Comparison of ENCODE assay signal across 8 cellular contexts in genomic region chr6:138107752-138108592, GRCh38. TPM values are rescaled to one million over a fixed set of nuclear protein-coding genes. Genes with fewer than 3 reads are reported as not detected.
DNase-seq lines count a peak whose midpoint lies in the region; ATAC-seq, FAIRE-seq and TF ChIP-seq lines count a peak whose summit lies in the region.

No MANE protein-coding gene starts in this region.

- peaks cover 10% of the 10 kb centered on the region for H3K4me1 ChIP-seq in IMR-90 (ENCODE audit: control insufficient read depth, insufficient read depth, low read length)
- H3K4me1 ChIP-seq in osteoblast (ENCODE audit: insufficient read depth, low read length), result peaks cover 8% of the 10 kb centered on the region

- peak overlapping the region; percentile 62 for H3K9ac ChIP-seq in IMR-90 (ENCODE audit: low read depth, low read length)

- in situ Hi-C loops in IMR-90 (cut with MboI; ENCODE audit: low sequenced_read_pairs), result loop anchor here (10.0 to 25.0 kb wide), 2 partner anchors 243 to 1254 kb away; partner anchors contain the start of genes CITED2 and TNFAIP3

- H3K4me1 Mint-ChIP-seq in activated CD8-positive, alpha-beta T cell treated with anti-CD3 and anti-CD28 coated beads for 36 hours (ENCODE audit: low read depth), result peaks cover 16% of the 10 kb centered on the region

- H3K4me3 ChIP-seq in IMR-90 (ENCODE audit: insufficient read depth, low read depth, low read length) (peak overlapping the region; percentile 96), osteoblast (ENCODE audit: insufficient read depth, low read length) (peak overlapping the region; percentile 81)

- no peak overlapping the region for H3K27ac ChIP-seq in IMR-90 (ENCODE audit: insufficient read depth, low read length)
- H3K27ac ChIP-seq in osteoblast (ENCODE audit: low read depth, low read length), result no peak overlapping the region

- H2AK5ac ChIP-seq in IMR-90 (ENCODE audit: low read depth, low read length), result no peak overlapping the region

- H3K9me3 ChIP-seq in IMR-90 (ENCODE audit: control insufficient read depth, insufficient read depth, low read length), result no peaks in the 10 kb centered on the region
- H3K9me3 ChIP-seq in osteoblast (ENCODE audit: low read depth, low read length), result no peaks in the 10 kb centered on the region

- ATAC-seq in IMR-90 (ENCODE audit: low read depth) (no peak), GM19452 (IDR thresholded peaks at IDR 0.05; ENCODE audit: unreplicated experiment) (no peak)
- peak; percentile 22 for ATAC-seq in activated CD8-positive, alpha-beta T cell treated with anti-CD3 and anti-CD28 coated beads for 36 hours

- CTCF ChIA-PET in IMR-90 (lab: Yijun Ruan, JAX), result interaction anchor here (0.6 to 1.8 kb wide), 4 partner anchors 26 to 277 kb away, joined by 3 to 15 read pairs (median 8); no protein-coding TSS in a partner anchor
- CTCF ChIA-PET in activated CD8-positive, alpha-beta T cell treated with anti-CD3 and anti-CD28 coated beads for 36 hours (lab: Charles Lee), result interaction anchor here (0.8 to 3.1 kb wide), 13 partner anchors 8 to 446 kb away, joined by 3 to 111 read pairs (median 4); no protein-coding TSS in a partner anchor

- H3K4ac ChIP-seq in IMR-90 (ENCODE audit: low read depth, low read length), result peak overlapping the region; percentile 8; the same call in 1 of the 2 replicates

- peaks cover 39% of the 10 kb centered on the region for H3K27me3 Mint-ChIP-seq in activated CD8-positive, alpha-beta T cell treated with anti-CD3 and anti-CD28 coated beads for 36 hours

- WGBS in IMR-90 (ENCODE audit: extremely low coverage in 2 of 2, insufficient read length in 1 of 2), 2 experiments, result 0% methylated on average over 5 of the region's 24 CpGs; no CpG with 5 or more reads in 1 of the 2 experiments

- H4K8ac ChIP-seq in IMR-90 (ENCODE audit: low read depth in 2 of 2, low read length in 2 of 2), result peak overlapping the region; percentile 23 to 31; a peak in 2 of 4 replicates

- 0 out of 2 replicates have a peak overlapping the region, but pooled peaks have one; percentile 13 for H3K18ac ChIP-seq in IMR-90 (ENCODE audit: low read depth, low read length)

- TF ChIP-seq POLR2A in IMR-90 (IDR thresholded peaks at IDR 0.05; ENCODE audit: low read depth, low read length), result no peak

- H2BK15ac ChIP-seq in IMR-90 (ENCODE audit: low read depth, low read length), result no peak overlapping the region; the same call in 2 of the 3 replicates

- H2AK9ac ChIP-seq in IMR-90 (replicated peaks; ENCODE audit: low read depth, low read length, poor library complexity), result peak overlapping the region; percentile 6

- H2AFZ ChIP-seq in IMR-90 (replicated peaks; ENCODE audit: low read length, poor library complexity) (peak overlapping the region; percentile 84), osteoblast (ENCODE audit: low read length) (peak overlapping the region; percentile 76)

- no peak overlapping the region for H2BK5ac ChIP-seq in IMR-90 (ENCODE audit: low read depth, low read length, poor library complexity, severe bottlenecking)

- H3K4me2 ChIP-seq in IMR-90 (ENCODE audit: low read depth, low read length) (peak overlapping the region; percentile 90), osteoblast (ENCODE audit: insufficient read depth, low read length) (peak overlapping the region; percentile 75)

- H2BK20ac ChIP-seq in IMR-90 (ENCODE audit: low read depth, low read length), result no peak overlapping the region

- FAIRE-seq in frontal cortex (lab: Jason Lieb, UNC), result no peak

- peak overlapping the region; percentile 87 for H3K4me3 Mint-ChIP-seq in activated CD8-positive, alpha-beta T cell treated with anti-CD3 and anti-CD28 coated beads for 36 hours

- intact Hi-C loops in IMR-90 (cut with micrococcal nuclease), result loop anchor here (1.0 to 5.0 kb wide), 2 partner anchors 241 to 403 kb away; partner anchors contain the start of gene TNFAIP3
- intact Hi-C loops in activated CD8-positive, alpha-beta T cell treated with anti-CD3 and anti-CD28 coated beads for 36 hours (cut with micrococcal nuclease), result loop anchor here (2.0 to 5.0 kb wide), 2 partner anchors 107 to 401 kb away; no protein-coding TSS in a partner anchor

- no peaks in the 10 kb centered on the region for H3K9me1 ChIP-seq in IMR-90 (ENCODE audit: insufficient read depth, low read length)

- no peak overlapping the region for H3K56ac ChIP-seq in IMR-90 (ENCODE audit: extremely low read depth, insufficient read depth, low read length)

- POLR2A ChIA-PET in IMR-90 (lab: Charles Lee; ENCODE audit: unreplicated experiment), result no interaction called here
- POLR2A ChIA-PET in activated CD8-positive, alpha-beta T cell treated with anti-CD3 and anti-CD28 coated beads for 36 hours (lab: Charles Lee), result no interaction called here

- H3K14ac ChIP-seq in IMR-90 (replicated peaks; ENCODE audit: low read depth, low read length), result no peak overlapping the region

- H3K27me3 ChIP-seq in IMR-90 (ENCODE audit: control insufficient read depth, insufficient read depth, low read length), result peaks cover 8% of the 10 kb centered on the region
- H3K27me3 ChIP-seq in osteoblast (ENCODE audit: insufficient read depth, low read length), result peaks cover 17% of the 10 kb centered on the region

- H4K91ac ChIP-seq in IMR-90 (ENCODE audit: insufficient read depth, low read depth, low read length), result no peak overlapping the region; the same call in 1 of the 2 replicates

- H4K5ac ChIP-seq in IMR-90 (ENCODE audit: low read depth, low read length), result peak overlapping the region; percentile 36

- peak overlapping the region; percentile 24 for H2BK120ac ChIP-seq in IMR-90 (ENCODE audit: low read depth, low read length)

- BruUV-seq in IMR-90 (replicated peaks; lab: Mats Ljungman, UMichigan), result no TSS peak

- H3K23ac ChIP-seq in IMR-90 (ENCODE audit: low read depth, low read length), result no peak overlapping the region

- peaks cover 3% of the 10 kb centered on the region for H3K79me2 ChIP-seq in osteoblast (ENCODE audit: insufficient read depth, low read length)

- peak overlapping the region; percentile 51 for H3K27ac Mint-ChIP-seq in activated CD8-positive, alpha-beta T cell treated with anti-CD3 and anti-CD28 coated beads for 36 hours

- H3K36me3 ChIP-seq in IMR-90 (ENCODE audit: control insufficient read depth, insufficient read depth, low read length) (no peaks in the 10 kb centered on the region), osteoblast (ENCODE audit: insufficient read depth, low read length) (no peaks in the 10 kb centered on the region)

- dilution Hi-C loops in IMR-90 (cut with HindIII; ENCODE audit: low sequenced_read_pairs, unreplicated experiment), result no loop called here

- no peaks in the 10 kb centered on the region for H3K9me3 Mint-ChIP-seq in activated CD8-positive, alpha-beta T cell treated with anti-CD3 and anti-CD28 coated beads for 36 hours

- peak in 2 of 3 donors; percentile 1 to 8 for DNase-seq in stimulated activated CD4-positive, alpha-beta T cell treated with anti-CD3 and anti-CD28 coated beads, Interleukin-12 subunit alpha, Interleukin-12 subunit beta, amount 100 ng/mL, for 48 hours (ENCODE audit: low read depth in 2 of 3, low spot score in 1 of 3)
- no peak for DNase-seq in stimulated activated CD4-positive, alpha-beta T cell treated with anti-CD3 and anti-CD28 coated beads, Interleukin-12 subunit alpha, Interleukin-12 subunit beta, amount 100 ng/mL, for 4 hours
- DNase-seq in IMR-90, result no peak
- peak; percentile 26 for DNase-seq in activated CD8-positive, alpha-beta T cell treated with anti-CD3 and anti-CD28 coated beads for 36 hours
- DNase-seq in frontal cortex (ENCODE audit: low spot score in 2 of 2), result peak; percentile 21 to 35
- DNase-seq in osteoblast (ENCODE audit: insufficient read length, low spot score, missing footprints), result peak; percentile 81
- no peak for DNase-seq in epidermal melanocyte (ENCODE audit: insufficient read length, low spot score)

- no peaks in the 10 kb centered on the region for H3K36me3 Mint-ChIP-seq in activated CD8-positive, alpha-beta T cell treated with anti-CD3 and anti-CD28 coated beads for 36 hours (ENCODE audit: low read depth)

- H4K20me1 ChIP-seq in IMR-90 (ENCODE audit: insufficient read depth, low read length) (no peaks in the 10 kb centered on the region), osteoblast (ENCODE audit: insufficient read depth, low read length) (no peaks in the 10 kb centered on the region)

- H3K79me1 ChIP-seq in IMR-90 (ENCODE audit: low read depth in 1 of 2, low read length in 2 of 2), result peaks cover 9 to 21% of the 10 kb centered on the region in 2 experiments

- no peak for TF ChIP-seq RAD21 in IMR-90 (IDR thresholded peaks at IDR 0.05; ENCODE audit: low read length)

- no peak for TF ChIP-seq CTCF in IMR-90 (conservative IDR thresholded peaks at IDR 0.05; ENCODE audit: low read depth, low read length)
- no peak for TF ChIP-seq CTCF in activated CD8-positive, alpha-beta T cell treated with anti-CD3 and anti-CD28 coated beads for 36 hours (IDR thresholded peaks at IDR 0.05)
- no peak for TF ChIP-seq CTCF in osteoblast (IDR thresholded peaks at IDR 0.05; ENCODE audit: extremely low read depth, low read depth, low read length)

TF ChIP-seq in IMR-90, 13 proteins besides CTCF, POLR2A, EP300 and RAD21 (continues in another document):
- no peak for TF ChIP-seq CEBPB (IDR thresholded peaks at IDR 0.05; ENCODE audit: low read depth, low read length)
- TF ChIP-seq SMC3 (IDR thresholded peaks at IDR 0.05; ENCODE audit: low read depth, low read length), result no peak
- no peak for TF ChIP-seq MXI1 (IDR thresholded peaks at IDR 0.05; ENCODE audit: borderline replicate concordance, low read depth, low read length)
- no peak for TF ChIP-seq FOS (IDR thresholded peaks at IDR 0.05; ENCODE audit: low read depth, low read length)
- no peak for TF ChIP-seq NFE2L2 (IDR thresholded peaks at IDR 0.05; ENCODE audit: low read depth, low read length)
- TF ChIP-seq MAFK (IDR thresholded peaks at IDR 0.05; ENCODE audit: low read depth, low read length), result no peak
- TF ChIP-seq BHLHE40 (IDR thresholded peaks at IDR 0.05; ENCODE audit: low read depth, low read length), result no peak
- TF ChIP-seq RCOR1 (IDR thresholded peaks at IDR 0.05; ENCODE audit: insufficient replicate concordance, low read length), result no peak
- TF ChIP-seq MAZ (IDR thresholded peaks at IDR 0.05; ENCODE audit: borderline replicate concordance, low read depth, low read length), result no peak

RNA-seq across cellular contexts. Expression of gene PERP, which starts 0.8 kb away (rescaled TPM):
- total RNA-seq in IMR-90 (2012; rRNA removed), result 7.7 and 11.7 TPM in 2 replicates
- 21.2 and 21.4 TPM in 2 replicates for polyA plus RNA-seq in IMR-90 (2012; rRNA removed)
- polyA plus RNA-seq in IMR-90 (2012; cell fraction: cytosol; rRNA removed), result 13.5 and 26.4 TPM in 2 replicates
- polyA plus RNA-seq in IMR-90 (2012; cell fraction: nucleus; rRNA removed; ENCODE audit: low replicate concordance), result 6.8 and 7.7 TPM in 2 replicates
- 1 to 10 TPM; 3.7 to 4.5 TPM for total RNA-seq in activated CD8-positive, alpha-beta T cell treated with anti-CD3 and anti-CD28 coated beads for 36 hours
- 1.6 TPM for total RNA-seq in frontal cortex
- total RNA-seq in osteoblast, result 7.7 and 8.3 TPM in 2 replicates

RNA-seq across cellular contexts. Expression of gene ARFGEF3, which starts 53.8 kb away (rescaled TPM):
- total RNA-seq in IMR-90 (2012; rRNA removed), result under 0.01 TPM in 2 replicates
- 0.01 and 0.02 TPM in 2 replicates for polyA plus RNA-seq in IMR-90 (2012; rRNA removed)
- 0.01 and 0.02 TPM in 2 replicates for polyA plus RNA-seq in IMR-90 (2012; cell fraction: cytosol; rRNA removed)
- under 0.01 and 0.01 TPM in 2 replicates for polyA plus RNA-seq in IMR-90 (2012; cell fraction: nucleus; rRNA removed; ENCODE audit: low replicate concordance)
- total RNA-seq in activated CD8-positive, alpha-beta T cell treated with anti-CD3 and anti-CD28 coated beads for 36 hours, result 1 to 10 TPM; 1.7 to 1.8 TPM
- 37.1 TPM for total RNA-seq in frontal cortex
- total RNA-seq in osteoblast, result under 0.01 TPM in 2 replicates

Comparison
In these comparisons a context has a peak if more than half of its experiments do, and no peak if none do; other contexts are left out.
1. DNase-seq: peak in stimulated activated CD4-positive, alpha-beta T cell treated with anti-CD3 and anti-CD28 coated beads, Interleukin-12 subunit alpha, Interleukin-12 subunit beta, amount 100 ng/mL, for 48 hours (2 of 3), activated CD8-positive, alpha-beta T cell treated with anti-CD3 and anti-CD28 coated beads for 36 hours (single experiment), frontal cortex (2 of 2) and osteoblast (single experiment); none in stimulated activated CD4-positive, alpha-beta T cell treated with anti-CD3 and anti-CD28 coated beads, Interleukin-12 subunit alpha, Interleukin-12 subunit beta, amount 100 ng/mL, for 4 hours (single experiment), IMR-90 (single experiment) and epidermal melanocyte (single experiment).
2. RNA of gene ARFGEF3, which starts 53.8 kb away (total RNA-seq): 37.1 TPM in frontal cortex (single experiment); 1.7 to 1.8 TPM in activated CD8-positive, alpha-beta T cell treated with anti-CD3 and anti-CD28 coated beads for 36 hours, under 0.01 TPM in IMR-90 and under 0.01 TPM in osteoblast; every median in the first group is over 10 times any median in the second.